Comparison of ENCODE assay signal across 29 cellular contexts in genomic region chr18:36175481-36175880, GRCh38. TPM values are rescaled to one million over a fixed set of nuclear protein-coding genes. Genes with fewer than 3 reads are reported as not detected.
DNase-seq lines count a peak whose midpoint lies in the region; ATAC-seq and TF ChIP-seq lines count a peak whose summit lies in the region.
"Had no signal": no experiment of that assay in that cellular context is flagged by ENCODE, and none has a peak within 500 bp of the region (broad histone marks: within the 10 kb centered on the region; RNA-seq: fewer than 3 reads in every experiment).

No MANE protein-coding gene starts in this region.

- POLR2A ChIA-PET in CD4-positive, alpha-beta memory T cell (lab: Charles Lee; ENCODE audit: partially characterized antibody), result no interaction called here
- POLR2A ChIA-PET in IMR-90 (lab: Charles Lee; ENCODE audit: unreplicated experiment), result no interaction called here

- H2BK15ac ChIP-seq in IMR-90 (ENCODE audit: low read depth, low read length), result no peak overlapping the region

- H3F3A ChIP-seq in neural cell (ENCODE audit: insufficient read depth, low read length, poor library complexity, severe bottlenecking), result no peaks in the 10 kb centered on the region

- H3K9ac ChIP-seq in IMR-90 (ENCODE audit: low read depth, low read length) (no peak overlapping the region), neural cell (ENCODE audit: low read length) (no peak overlapping the region)

- no peak overlapping the region for H4K91ac ChIP-seq in IMR-90 (ENCODE audit: insufficient read depth, low read depth, low read length)

- no peak for ATAC-seq in IMR-90 (ENCODE audit: low read depth)
- no peak for ATAC-seq in effector memory CD8-positive, alpha-beta T cell (replicated peaks)
- no peak for ATAC-seq in HG03521 (IDR thresholded peaks at IDR 0.05; ENCODE audit: unreplicated experiment)
- ATAC-seq: GM23338, left ventricle myocardium superior, SK-N-SH treated with all-trans-retinoic acid at 6 μM for 48 hours had no signal

- intact Hi-C loops in CD4-positive, alpha-beta memory T cell (cut with micrococcal nuclease), result no loop called here
- intact Hi-C loops in IMR-90 (cut with micrococcal nuclease), result no loop called here

- no peak overlapping the region for H3K4ac ChIP-seq in IMR-90 (ENCODE audit: low read depth, low read length)

- no peaks in the 10 kb centered on the region for H3K4me1 ChIP-seq in CD4-positive, alpha-beta memory T cell (ENCODE audit: insufficient read depth, low read length)
- H3K4me1 ChIP-seq in IMR-90 (ENCODE audit: control insufficient read depth, insufficient read depth, low read length), result peaks cover 3% of the 10 kb centered on the region
- H3K4me1 ChIP-seq: prostate gland had no signal

- TF ChIP-seq EP300 in neural cell (conservative IDR thresholded peaks at IDR 0.05; ENCODE audit: poor library complexity, severe bottlenecking), result peak; percentile 53

- 89% methylated on average over 1 of the region's 1 CpG; no CpG with 5 or more reads in 1 of the 2 experiments for WGBS in IMR-90 (ENCODE audit: extremely low coverage in 2 of 2, insufficient read length in 1 of 2), 2 experiments

- H3K79me2 ChIP-seq in neural cell (replicated peaks; ENCODE audit: insufficient read depth, low read length), result no peaks in the 10 kb centered on the region

- peaks cover 53% of the 10 kb centered on the region for H3K36me3 ChIP-seq in CD4-positive, alpha-beta memory T cell (ENCODE audit: insufficient read depth, low read length)
- H3K36me3 ChIP-seq in IMR-90 (ENCODE audit: control insufficient read depth, insufficient read depth, low read length), result peaks cover 30% of the 10 kb centered on the region
- H3K36me3 ChIP-seq in neural cell (ENCODE audit: insufficient read depth, low read length), result no peaks in the 10 kb centered on the region

- no peaks in the 10 kb centered on the region for H3K9me3 ChIP-seq in CD4-positive, alpha-beta memory T cell (ENCODE audit: control insufficient read depth in 1 of 2, low read length in 2 of 2)
- H3K9me3 ChIP-seq in IMR-90 (ENCODE audit: control insufficient read depth, insufficient read depth, low read length), result no peaks in the 10 kb centered on the region
- no peaks in the 10 kb centered on the region for H3K9me3 ChIP-seq in neural cell (ENCODE audit: low read length)
- H3K9me3 ChIP-seq: prostate gland, sigmoid colon, upper lobe of left lung had no signal

- peaks cover 4 to 14% (median 7%) of the 10 kb centered on the region in 4 donors for H3K4me1 Mint-ChIP-seq in CD4-positive, alpha-beta memory T cell
- H3K4me1 Mint-ChIP-seq in effector memory CD8-positive, alpha-beta T cell (ENCODE audit: low read depth in 2 of 2), result peaks cover 4 to 5% of the 10 kb centered on the region in 2 donors
- H3K4me1 Mint-ChIP-seq: GM23338 had no signal

- H3K27ac ChIP-seq in CD4-positive, alpha-beta memory T cell (ENCODE audit: low read depth, low read length), result no peak overlapping the region
- H3K27ac ChIP-seq in IMR-90 (ENCODE audit: insufficient read depth, low read length) (peak overlapping the region; percentile 1; the same call in 1 of the 2 replicates), neural cell (ENCODE audit: low read length) (no peak overlapping the region)
- H3K27ac ChIP-seq: cardiac muscle cell, PC-9, prostate gland, sigmoid colon, upper lobe of left lung had no signal

- no peak overlapping the region for H2BK5ac ChIP-seq in IMR-90 (ENCODE audit: low read depth, low read length, poor library complexity, severe bottlenecking)

- no peak overlapping the region for H3K4me3 Mint-ChIP-seq in CD4-positive, alpha-beta memory T cell
- H3K4me3 Mint-ChIP-seq in effector memory CD8-positive, alpha-beta T cell, result no peak overlapping the region
- H3K4me3 Mint-ChIP-seq: activated naive CD4-positive, alpha-beta T cell treated with anti-CD3 and anti-CD28 coated beads for 36 hours; activated T-helper 1 cell treated with anti-CD3 and anti-CD28 coated beads, Interleukin-12 subunit alpha, Interleukin-12 subunit beta, Interleukin-2, Interleukin-4 antibody, amounts not matched to agents 30 ng/mL and 10 ng/mL and 1 ng/mL, durations not matched to agents 14 hours and 24 hours and 36 hours; GM23338; T-helper 1 cell treated with Interleukin-12 subunit alpha and Interleukin-12 subunit beta and Interleukin-4 antibody, amounts not matched to agents 30 μg/mL and 1 μg/mL, for 36 hours had no signal

- no peaks in the 10 kb centered on the region for H3K27me3 ChIP-seq in CD4-positive, alpha-beta memory T cell (ENCODE audit: insufficient read depth, low read length)
- H3K27me3 ChIP-seq in IMR-90 (ENCODE audit: control insufficient read depth, insufficient read depth, low read length), result no peaks in the 10 kb centered on the region
- H3K27me3 ChIP-seq in neural cell (ENCODE audit: insufficient read depth, low read depth, low read length), result no peaks in the 10 kb centered on the region
- H3K27me3 ChIP-seq: cardiac muscle cell, sigmoid colon, upper lobe of left lung had no signal

- H3K14ac ChIP-seq in IMR-90 (replicated peaks; ENCODE audit: low read depth, low read length), result no peak overlapping the region

- no peak overlapping the region for H3K18ac ChIP-seq in IMR-90 (ENCODE audit: low read depth, low read length)

- dilution Hi-C loops in IMR-90 (cut with HindIII; ENCODE audit: low sequenced_read_pairs, unreplicated experiment), result no loop called here

- in situ Hi-C loops in IMR-90 (cut with MboI; ENCODE audit: low sequenced_read_pairs), result no loop called here

- H4K5ac ChIP-seq in IMR-90 (ENCODE audit: low read depth, low read length), result no peak overlapping the region

- H3K9me2 ChIP-seq in neural cell (ENCODE audit: insufficient read depth, low read length), result no peaks in the 10 kb centered on the region

- CTCF ChIA-PET in CD4-positive, alpha-beta memory T cell (lab: Charles Lee; ENCODE audit: partially characterized antibody), result no interaction called here
- CTCF ChIA-PET in IMR-90 (lab: Yijun Ruan, JAX), result no interaction called here

- TF ChIP-seq POLR2A in IMR-90 (IDR thresholded peaks at IDR 0.05; ENCODE audit: low read depth, low read length), result no peak

- peaks cover 11% of the 10 kb centered on the region for H3K9me1 ChIP-seq in IMR-90 (ENCODE audit: insufficient read depth, low read length)

- H2AK5ac ChIP-seq in IMR-90 (ENCODE audit: low read depth, low read length), result no peak overlapping the region

- no peak overlapping the region for H2AK9ac ChIP-seq in IMR-90 (replicated peaks; ENCODE audit: low read depth, low read length, poor library complexity)

- H2BK20ac ChIP-seq in IMR-90 (ENCODE audit: low read depth, low read length), result no peak overlapping the region

- no peak overlapping the region for H3K56ac ChIP-seq in IMR-90 (ENCODE audit: extremely low read depth, insufficient read depth, low read length)

- H4K20me1 ChIP-seq in IMR-90 (ENCODE audit: insufficient read depth, low read length) (peaks cover 4% of the 10 kb centered on the region; the same call in 1 of the 2 replicates), neural cell (ENCODE audit: insufficient read depth) (no peaks in the 10 kb centered on the region)

- H2BK120ac ChIP-seq in IMR-90 (ENCODE audit: low read depth, low read length), result no peak overlapping the region

- H3K4me2 ChIP-seq in IMR-90 (ENCODE audit: low read depth, low read length), result no peak overlapping the region
- H3K4me2 ChIP-seq in neural cell (ENCODE audit: low read length), result no peak overlapping the region
- H3K4me2 ChIP-seq: GM23338, PC-9 had no signal

- peaks cover 3 to 5% of the 10 kb centered on the region in 2 experiments; a peak in 2 of 4 replicates for H3K79me1 ChIP-seq in IMR-90 (ENCODE audit: low read depth in 1 of 2, low read length in 2 of 2)

- H3K27me3 Mint-ChIP-seq in CD4-positive, alpha-beta memory T cell, result no peaks in the 10 kb centered on the region
- H3K27me3 Mint-ChIP-seq in effector memory CD8-positive, alpha-beta T cell, result no peaks in the 10 kb centered on the region
- H3K27me3 Mint-ChIP-seq: naive B cell had no signal

- peaks cover 35 to 64% of the 10 kb centered on the region in 2 donors for H3K36me3 Mint-ChIP-seq in CD4-positive, alpha-beta memory T cell
- peaks cover 59% of the 10 kb centered on the region for H3K36me3 Mint-ChIP-seq in effector memory CD8-positive, alpha-beta T cell (ENCODE audit: insufficient read depth)

- BruUV-seq in IMR-90 (replicated peaks; lab: Mats Ljungman, UMichigan), result no TSS peak

- H2AFZ ChIP-seq in IMR-90 (replicated peaks; ENCODE audit: low read length, poor library complexity) (no peak overlapping the region), neural cell (ENCODE audit: low read depth, low read length) (no peak overlapping the region)
- H2AFZ ChIP-seq: GM23338, PC-9 had no signal

- no peak overlapping the region for H3K23ac ChIP-seq in IMR-90 (ENCODE audit: low read depth, low read length)

- no peak overlapping the region for H3K4me3 ChIP-seq in CD4-positive, alpha-beta memory T cell (ENCODE audit: low read length in 2 of 2)
- H3K4me3 ChIP-seq in IMR-90 (ENCODE audit: insufficient read depth, low read depth, low read length) (no peak overlapping the region), neural cell (ENCODE audit: low read length) (no peak overlapping the region)
- H3K4me3 ChIP-seq: cardiac muscle cell, GM23338, PC-9, prostate gland, sigmoid colon, upper lobe of left lung had no signal

- TF ChIP-seq RAD21 in IMR-90 (IDR thresholded peaks at IDR 0.05; ENCODE audit: low read length), result no peak
- TF ChIP-seq RAD21 in neural cell (conservative IDR thresholded peaks at IDR 0.05), result no peak

- H3K9me3 Mint-ChIP-seq in CD4-positive, alpha-beta memory T cell, result no peaks in the 10 kb centered on the region
- no peaks in the 10 kb centered on the region for H3K9me3 Mint-ChIP-seq in effector memory CD8-positive, alpha-beta T cell
- H3K9me3 Mint-ChIP-seq: activated naive CD4-positive, alpha-beta T cell treated with anti-CD3 and anti-CD28 coated beads for 36 hours; activated T-helper 1 cell treated with anti-CD3 and anti-CD28 coated beads, Interleukin-12 subunit alpha, Interleukin-12 subunit beta, Interleukin-2, Interleukin-4 antibody, amounts not matched to agents 30 ng/mL and 10 ng/mL and 1 ng/mL, durations not matched to agents 14 hours and 24 hours and 36 hours; GM23338; naive B cell; T-helper 1 cell treated with Interleukin-12 subunit alpha and Interleukin-12 subunit beta and Interleukin-4 antibody, amounts not matched to agents 30 μg/mL and 1 μg/mL, for 36 hours had no signal

- TF ChIP-seq CTCF in IMR-90 (conservative IDR thresholded peaks at IDR 0.05; ENCODE audit: low read depth, low read length), result no peak
- TF ChIP-seq CTCF in neural cell (IDR thresholded peaks at IDR 0.05; ENCODE audit: poor library complexity, severe bottlenecking), result no peak

- H3K27ac Mint-ChIP-seq in CD4-positive, alpha-beta memory T cell, result peak overlapping the region in 6 of 7 donors; percentile 30 to 88 (median 71)
- peak overlapping the region; percentile 0 to 86 for H3K27ac Mint-ChIP-seq in effector memory CD8-positive, alpha-beta T cell
- H3K27ac Mint-ChIP-seq: activated naive CD4-positive, alpha-beta T cell treated with anti-CD3 and anti-CD28 coated beads for 36 hours; activated T-helper 1 cell treated with anti-CD3 and anti-CD28 coated beads, Interleukin-12 subunit alpha, Interleukin-12 subunit beta, Interleukin-2, Interleukin-4 antibody, amounts not matched to agents 30 ng/mL and 10 ng/mL and 1 ng/mL, durations not matched to agents 14 hours and 24 hours and 36 hours; GM23338; T-helper 1 cell treated with Interleukin-12 subunit alpha and Interleukin-12 subunit beta and Interleukin-4 antibody, amounts not matched to agents 30 μg/mL and 1 μg/mL, for 36 hours had no signal

- H4K8ac ChIP-seq in IMR-90 (ENCODE audit: low read depth in 2 of 2, low read length in 2 of 2), result no peak overlapping the region

- no peak for DNase-seq in CD4-positive, alpha-beta memory T cell
- no peak for DNase-seq in IMR-90
- DNase-seq in effector memory CD8-positive, alpha-beta T cell, result no peak
- no peak for DNase-seq in AG08396 (ENCODE audit: low spot score)
- no peak for DNase-seq in NCI-H82 treated with DMSO at 0.1 percent for 48 hours (lab: John Stamatoyannopoulos, UW; ENCODE audit: unreplicated experiment)
- DNase-seq: activated naive CD4-positive, alpha-beta T cell treated with anti-CD3 and anti-CD28 coated beads for 36 hours; aorta; C1 segment of cervical spinal cord; cortex of kidney; islet precursor cell; left ventricle myocardium superior; midbrain; naive B cell; NCI-H1417; NCI-H2029; NCI-H524 treated with DMSO at 0.1 percent for 48 hours; nucleus accumbens; PC-9; sigmoid colon; stimulated activated CD4-positive, alpha-beta T cell treated with anti-CD3 and anti-CD28 coated beads, Interleukin-4, amount 100 ng/mL, for 1 hour; upper lobe of left lung had no signal

RNA-seq across cellular contexts. Expression of gene MOCOS, which starts 11.8 kb away (rescaled TPM):
- total RNA-seq in CD4-positive, alpha-beta memory T cell, result under 1 TPM in 1 of 2 experiments, not detected in 1; 0.12 TPM
- under 1 TPM in 1 of 2 donors, not detected in 1; 0.06 TPM for polyA plus RNA-seq in CD4-positive, alpha-beta memory T cell
- total RNA-seq in IMR-90 (2012; rRNA removed), result 1.9 and 2.2 TPM in 2 replicates
- polyA plus RNA-seq in IMR-90 (2012; rRNA removed), result 0.87 and 1.1 TPM in 2 replicates
- 0.50 and 0.91 TPM in 2 replicates for polyA plus RNA-seq in IMR-90 (2012; cell fraction: cytosol; rRNA removed)
- 1.0 and 2.0 TPM in 2 replicates for polyA plus RNA-seq in IMR-90 (2012; cell fraction: nucleus; rRNA removed; ENCODE audit: low replicate concordance)
- polyA plus RNA-seq in neural cell, result not detected in 2 replicates
- not detected in 2 replicates for polyA minus RNA-seq in neural cell
- total RNA-seq: activated naive CD4-positive, alpha-beta T cell treated with anti-CD3 and anti-CD28 coated beads for 36 hours had no signal

RNA-seq across cellular contexts. Expression of gene ELP2, which starts 45.8 kb away (rescaled TPM):
- 100 to 1,000 TPM; 139 to 143 TPM for total RNA-seq in CD4-positive, alpha-beta memory T cell
- 10 to 100 TPM; 76.3 to 81.3 TPM for polyA plus RNA-seq in CD4-positive, alpha-beta memory T cell
- total RNA-seq in IMR-90 (2012; rRNA removed), result 97.2 and 161 TPM in 2 replicates
- polyA plus RNA-seq in IMR-90 (2012; rRNA removed), result 48.1 and 48.8 TPM in 2 replicates
- polyA plus RNA-seq in IMR-90 (2012; cell fraction: cytosol; rRNA removed), result 22.6 and 26.0 TPM in 2 replicates
- polyA plus RNA-seq in IMR-90 (2012; cell fraction: nucleus; rRNA removed; ENCODE audit: low replicate concordance), result 43.0 and 129 TPM in 2 replicates
- 77.1 and 83.6 TPM in 2 replicates for polyA plus RNA-seq in neural cell
- polyA minus RNA-seq in neural cell, result 112 and 141 TPM in 2 replicates

RNA-seq across cellular contexts. Expression of gene SLC39A6, which starts 46.3 kb away (rescaled TPM):
- 10 to 100 TPM; 18.9 to 19.7 TPM for total RNA-seq in CD4-positive, alpha-beta memory T cell
- 10 to 100 TPM; 35.4 to 41.8 TPM for polyA plus RNA-seq in CD4-positive, alpha-beta memory T cell
- 86.1 and 91.9 TPM in 2 replicates for total RNA-seq in IMR-90 (2012; rRNA removed)
- polyA plus RNA-seq in IMR-90 (2012; rRNA removed), result 39.5 and 48.7 TPM in 2 replicates
- polyA plus RNA-seq in IMR-90 (2012; cell fraction: cytosol; rRNA removed), result 14.5 and 32.5 TPM in 2 replicates
- 13.7 and 38.2 TPM in 2 replicates for polyA plus RNA-seq in IMR-90 (2012; cell fraction: nucleus; rRNA removed; ENCODE audit: low replicate concordance)
- polyA plus RNA-seq in neural cell, result 260 and 298 TPM in 2 replicates
- polyA minus RNA-seq in neural cell, result 294 and 310 TPM in 2 replicates
